ENCODE assay signal across 30 cellular contexts in the genomic region with DNA sequence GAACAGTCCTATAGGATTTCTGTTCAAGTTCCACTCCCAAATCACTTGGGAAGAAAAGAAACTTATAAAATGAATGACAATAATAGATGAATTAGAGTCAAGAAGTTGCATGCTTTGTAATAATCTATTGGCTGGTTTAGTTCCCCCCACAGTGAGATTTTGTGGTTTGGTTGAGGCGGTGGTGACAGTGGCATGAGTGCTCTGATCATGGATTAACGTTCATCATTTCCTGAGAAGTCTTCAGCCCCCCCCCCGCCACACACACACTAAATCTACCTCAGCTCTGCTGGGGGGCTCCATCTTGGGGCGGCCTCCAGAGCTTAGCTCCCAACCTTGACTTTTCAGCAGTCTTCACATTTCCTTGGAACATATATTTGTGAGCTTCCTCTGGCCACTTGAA.
"Had no signal": no experiment of that assay in that cellular context is flagged by ENCODE, and none has a peak within 500 bp of the region (broad histone marks: within the 10 kb centered on the region; RNA-seq: fewer than 3 reads in every experiment).

No MANE protein-coding gene starts in this region.

- DNase-seq: activated CD4-positive, alpha-beta memory T cell treated with anti-CD3 and anti-CD28 coated beads, Interleukin-2, amount 10 ng/mL, durations not matched to agents 7 days and 5 days; activated CD4-positive, alpha-beta T cell treated with anti-CD3 and anti-CD28 coated beads, Interleukin-2, amount 10 ng/mL, durations not matched to agents 24 days and 14 days; activated CD4-positive, CD25-positive, alpha-beta regulatory T cell; activated CD4-positive, CD25-positive, alpha-beta regulatory T cell treated with anti-CD3 and anti-CD28 coated beads, Interleukin-2, amount 50 U/mL, for 72 hours; activated CD8-positive, alpha-beta memory T cell treated with anti-CD3 and anti-CD28 coated beads, Interleukin-2, amount 10 ng/mL, durations not matched to agents 7 days and 5 days; activated CD8-positive, alpha-beta memory T cell treated with anti-CD3 and anti-CD28 coated beads, Interleukin-2, amount 50 U/mL, for 4 hours; activated gamma-delta T cell; activated naive CD4-positive, alpha-beta T cell; activated naive CD4-positive, alpha-beta T cell treated with anti-CD3 and anti-CD28 coated beads, Interleukin-2, amount 10 ng/mL, durations not matched to agents 7 days and 5 days; activated T-cell treated with anti-CD3 and anti-CD28 coated beads, Interleukin-2, amount 50 U/mL, for 72 hours; adrenal gland; amygdala; aorta; central memory CD4-positive, alpha-beta T cell; cerebellar nuclear complex; colonic mucosa; effector CD8-positive, alpha-beta T cell; esophagus squamous epithelium; foreskin melanocyte; heart right ventricle; SW 1271; T-cell; T-helper 17 cell; T1000 had no signal

- H3K4me1 ChIP-seq: adrenal gland, breast epithelium, colonic mucosa, esophagus squamous epithelium, gastroesophageal sphincter, heart right ventricle had no signal

- H3K36me3 ChIP-seq: adrenal gland, breast epithelium, cardiac muscle cell, colonic mucosa, esophagus squamous epithelium, gastroesophageal sphincter, heart right ventricle had no signal

- H3K4me3 ChIP-seq: adrenal gland, breast epithelium, cardiac muscle cell, colonic mucosa, esophagus squamous epithelium, gastroesophageal sphincter, heart right ventricle, hepatocyte had no signal

- H3K27me3 ChIP-seq: adrenal gland, breast epithelium, cardiac muscle cell, colonic mucosa, esophagus squamous epithelium, gastroesophageal sphincter, hepatocyte had no signal

- ATAC-seq: activated CD8-positive, alpha-beta memory T cell treated with anti-CD3 and anti-CD28 coated beads, Interleukin-2, amount 10 ng/mL, durations not matched to agents 7 days and 5 days; activated naive CD4-positive, alpha-beta T cell treated with anti-CD3 and anti-CD28 coated beads, Interleukin-2, amount 50 U/mL, for 72 hours; gastroesophageal sphincter; heart right ventricle; T-cell; T-helper 17 cell had no signal

- H3K27ac ChIP-seq: adrenal gland, breast epithelium, cardiac muscle cell, colonic mucosa, epithelial cell of prostate, esophagus squamous epithelium, gastroesophageal sphincter, heart right ventricle, hepatocyte had no signal

- H3K4me2 ChIP-seq: hepatocyte had no signal

- H3K9me3 ChIP-seq: adrenal gland, breast epithelium, colonic mucosa, esophagus squamous epithelium, gastroesophageal sphincter, heart right ventricle had no signal
